ENCODE assay signal across 7 cellular contexts in the genomic region with DNA sequence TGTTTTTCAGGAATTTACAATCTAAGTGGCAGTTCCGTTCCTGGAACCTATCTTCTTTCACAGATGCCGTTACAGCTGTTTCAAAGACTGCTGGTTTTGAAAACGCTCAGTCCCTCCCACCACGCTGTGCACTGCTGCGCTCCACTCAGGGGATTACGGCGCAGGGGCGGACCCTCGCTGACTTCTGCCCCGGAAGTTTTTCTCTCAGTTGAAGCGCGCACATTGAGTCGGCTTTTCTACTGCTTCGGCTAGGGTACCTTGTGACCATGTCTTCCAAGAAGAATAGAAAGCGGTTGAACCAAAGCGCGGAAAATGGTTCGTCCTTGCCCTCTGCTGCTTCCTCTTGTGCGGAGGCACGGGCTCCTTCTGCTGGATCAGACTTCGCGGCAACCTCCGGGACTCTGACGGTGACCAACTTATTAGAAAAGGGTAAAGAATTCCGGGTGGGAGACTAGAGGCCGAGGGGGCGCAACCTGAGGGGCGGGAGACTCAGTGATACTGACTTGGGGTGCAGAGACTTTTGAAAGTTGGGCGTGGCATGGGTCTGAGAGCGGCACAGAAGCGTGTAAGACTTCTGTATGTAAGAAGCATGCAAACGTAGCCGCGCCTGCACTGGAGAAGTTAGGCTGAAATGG. TPM values are rescaled to one million over a fixed set of nuclear protein-coding genes. Genes with fewer than 3 reads are reported as not detected.
A peak's percentile ranks its signal among the peaks of the same experiment; 100 is the strongest.
DNase-seq lines count a peak whose midpoint lies in the region; ATAC-seq and TF ChIP-seq lines count a peak whose summit lies in the region.

No MANE protein-coding gene starts in this region.

- peak overlapping the region; percentile 99 for H2AFZ ChIP-seq in hepatocyte

- 2% methylated on average over 34 of the region's 34 CpGs for WGBS in hepatocyte (ENCODE audit: low lambda C conversion rate, missing lambda C conversion rate)

- no peaks in the 10 kb centered on the region for H3K9me2 ChIP-seq in hepatocyte (replicated peaks; ENCODE audit: insufficient read depth)

- no peaks in the 10 kb centered on the region for H3K9me3 ChIP-seq in hepatocyte (ENCODE audit: low read depth)

- peaks cover 4% of the 10 kb centered on the region for H3K4me1 ChIP-seq in hepatocyte (ENCODE audit: insufficient read depth)

- ATAC-seq in GM18502 (IDR thresholded peaks at IDR 0.05; ENCODE audit: poor library complexity, unreplicated experiment) (peak; percentile 98), HG02938 (IDR thresholded peaks at IDR 0.05; ENCODE audit: unreplicated experiment) (peak; percentile 95)

- DNase-seq in NCI-H187 (lab: John Stamatoyannopoulos, UW) (peak; percentile 46 to 61), T-helper 22 cell (ENCODE audit: low read depth) (peak; percentile 73), astrocyte of the cerebellum (ENCODE audit: low read depth) (peak; percentile 63), hepatocyte (ENCODE audit: low spot score) (peak; percentile 90), retinal pigment epithelial cell (ENCODE audit: low read depth) (peak; percentile 70)

- H3K4me3 ChIP-seq in astrocyte of the cerebellum (ENCODE audit: low read depth, low read length) (peak overlapping the region; percentile 91), hepatocyte (peak overlapping the region; percentile 95), retinal pigment epithelial cell (ENCODE audit: low read length) (peak overlapping the region; percentile 92)

- H3K27me3 ChIP-seq in hepatocyte = no peaks in the 10 kb centered on the region

- no peaks in the 10 kb centered on the region for H4K20me1 ChIP-seq in hepatocyte (ENCODE audit: insufficient read depth, poor library complexity, severe bottlenecking)

- peaks cover 27% of the 10 kb centered on the region for H3K79me2 ChIP-seq in hepatocyte

- peak overlapping the region; percentile 94 for H3K4me2 ChIP-seq in hepatocyte

- TF ChIP-seq CTCF in astrocyte of the cerebellum (IDR thresholded peaks at IDR 0.05; ENCODE audit: low read depth, low read length, missing control alignments) = no peak
- TF ChIP-seq CTCF in hepatocyte (IDR thresholded peaks at IDR 0.05; ENCODE audit: poor library complexity) = no peak
- TF ChIP-seq CTCF in retinal pigment epithelial cell (conservative IDR thresholded peaks at IDR 0.05; ENCODE audit: low read depth, low read length) = no peak

- in situ Hi-C loops in astrocyte of the cerebellum (cut with HindIII; ENCODE audit: low sequenced_read_pairs) = no loop called here

- peak overlapping the region; percentile 73 for H3K27ac ChIP-seq in hepatocyte

- no peaks in the 10 kb centered on the region for H3K36me3 ChIP-seq in hepatocyte (replicated peaks; ENCODE audit: insufficient read depth, low read depth)

RNA-seq across cellular contexts. Expression of a gene that starts 0.6 kb away (rescaled TPM):
- 5.3 and 11.0 TPM in 2 replicates for total RNA-seq in hepatocyte
- polyA plus RNA-seq in hepatocyte = 4.4 and 5.6 TPM in 2 replicates

Comparison
In these comparisons a context has a peak if more than half of its experiments do, and no peak if none do; other contexts are left out.
1. Peak in every context shown above with its lines: DNase-seq, ATAC-seq, H3K4me3 ChIP-seq and H3K27ac ChIP-seq.